Comparison of ENCODE assay signal across 25 cellular contexts in genomic region chr4:125060376-125060775, GRCh38.
"Had no signal": no experiment of that assay in that cellular context is flagged by ENCODE, and none has a peak within 500 bp of the region (broad histone marks: within the 10 kb centered on the region; RNA-seq: fewer than 3 reads in every experiment).

No MANE protein-coding gene starts in this region.

- H3K27ac ChIP-seq: left lung, lower lobe of right lung, neutrophil, parathyroid adenoma, psoas muscle, right lobe of liver, suprapubic skin, thoracic aorta, tibial artery, upper lobe of right lung had no signal

- H3K27me3 ChIP-seq: left lung, neutrophil, right lobe of liver, suprapubic skin, tibial artery, upper lobe of right lung had no signal

- H3K4me1 ChIP-seq: left lung, lower lobe of right lung, parathyroid adenoma, psoas muscle, right lobe of liver, suprapubic skin, tibial artery, upper lobe of right lung had no signal

- H2AFZ ChIP-seq: parathyroid adenoma had no signal

- H3K4me3 ChIP-seq: left lung, lower lobe of right lung, psoas muscle, right lobe of liver, smooth muscle cell, suprapubic skin, thoracic aorta, tibial artery, upper lobe of right lung had no signal

- H3K9ac ChIP-seq: parathyroid adenoma had no signal

- H3K4me2 ChIP-seq: smooth muscle cell had no signal

- H3K79me2 ChIP-seq: parathyroid adenoma had no signal

- DNase-seq: head of caudate nucleus; hippocampal formation; left colon; left lung; lower lobe of right lung; mammary epithelial cell; mesenchymal stem cell; naive B cell; natural killer cell; occipital lobe; psoas muscle; right lobe of liver; stimulated activated CD4-positive, alpha-beta T cell treated with anti-CD3 and anti-CD28 coated beads, Interleukin-12 subunit alpha, Interleukin-12 subunit beta, amount 100 ng/mL, for 4 hours; stimulated activated CD4-positive, alpha-beta T cell treated with anti-CD3 and anti-CD28 coated beads, Interleukin-15, amount 100 ng/mL, for 24 hours; stimulated activated CD4-positive, alpha-beta T cell treated with anti-CD3 and anti-CD28 coated beads, Interleukin-2, amount 100 ng/mL, for 24 hours; stimulated activated CD4-positive, alpha-beta T cell treated with anti-CD3 and anti-CD28 coated beads, Interleukin-4, amount 100 ng/mL, for 24 hours; stimulated activated naive CD4-positive, alpha-beta T cell; tibial artery; trophoblast cell; upper lobe of right lung had no signal

- H3K36me3 ChIP-seq: left lung, lower lobe of right lung, neutrophil, right lobe of liver, suprapubic skin, thoracic aorta, tibial artery, upper lobe of right lung had no signal

- H3K9me3 ChIP-seq: lower lobe of right lung, neutrophil, psoas muscle, right lobe of liver, suprapubic skin, thoracic aorta, tibial artery, upper lobe of right lung had no signal
